1 cellular context compared by ENCODE assay signal in the genomic region with DNA sequence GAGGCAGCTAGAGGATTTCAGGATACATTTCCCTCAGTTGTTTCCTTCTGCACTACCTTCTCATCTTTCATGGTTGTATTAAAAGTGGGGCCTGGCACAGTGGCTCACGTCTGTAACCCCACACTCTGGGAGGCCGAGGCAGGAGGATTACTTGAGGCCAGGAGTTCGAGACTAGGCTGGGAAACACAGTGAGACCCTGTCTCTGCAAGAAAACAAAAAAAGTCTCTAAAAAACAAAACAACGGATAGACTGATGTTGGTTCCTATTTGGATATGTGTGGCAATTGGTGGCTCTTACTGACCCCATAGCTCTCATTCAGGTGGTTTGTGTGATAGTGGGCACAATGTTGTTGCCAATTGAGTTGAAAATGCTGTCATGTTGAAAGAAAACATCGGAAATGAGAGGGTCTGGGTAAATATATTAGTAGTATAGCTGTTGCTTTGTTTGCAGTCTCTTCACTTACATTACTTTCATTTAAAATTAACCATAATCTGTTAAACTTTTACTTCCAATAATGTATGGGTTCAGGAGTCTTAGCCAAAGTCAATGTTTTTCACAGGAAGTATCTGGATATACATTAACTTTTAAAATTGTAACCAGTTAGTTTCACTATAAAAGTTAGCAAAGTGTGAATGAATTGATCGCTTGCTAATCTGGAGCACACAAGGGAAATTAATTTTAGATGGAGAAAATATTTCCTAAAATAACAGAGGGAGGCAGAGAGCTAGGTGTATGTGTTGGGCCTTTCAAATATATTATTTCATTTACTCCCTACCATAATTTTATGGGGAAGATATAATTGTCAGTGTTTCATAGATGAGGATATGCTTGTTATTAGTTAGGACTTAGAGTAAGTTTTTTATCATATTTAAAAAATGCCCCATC.
TF ChIP-seq lines count a peak whose summit lies in the region.

No MANE protein-coding gene starts in this region.

TF ChIP-seq in HepG2, 621 proteins besides CTCF, POLR2A, EP300 and RAD21 (continued from another document and continues in another):
- no peak for TF ChIP-seq GLMP (CRISPR knock-in tag; IDR thresholded peaks at IDR 0.05; ENCODE audit: borderline replicate concordance)
- TF ChIP-seq ZBTB7B (CRISPR knock-in tag; IDR thresholded peaks at IDR 0.05), result peak; percentile 89
- TF ChIP-seq TRIM24 (CRISPR knock-in tag; IDR thresholded peaks at IDR 0.05), result no peak
- TF ChIP-seq GATAD1 (CRISPR knock-in tag; IDR thresholded peaks at IDR 0.05), result peak; percentile 13; the same call in 1 of the 2 replicates
- peak; percentile 79; the same call in 1 of the 2 replicates for TF ChIP-seq MEIS2 (CRISPR knock-in tag; IDR thresholded peaks at IDR 0.05)
- peak in 1 of 2 experiments; percentile 60; a peak in 2 of 4 replicates for TF ChIP-seq REST (IDR thresholded peaks at IDR 0.05; ENCODE audit: borderline replicate concordance in 1 of 2, low read depth in 1 of 2, low read length in 2 of 2)
- no peak for TF ChIP-seq NFYC (CRISPR knock-in tag; IDR thresholded peaks at IDR 0.05)
- peak; percentile 87 for TF ChIP-seq SMYD3 (CRISPR knock-in tag; IDR thresholded peaks at IDR 0.05)
- no peak for TF ChIP-seq BORCS8-MEF2B (CRISPR knock-in tag; IDR thresholded peaks at IDR 0.05)
- no peak for TF ChIP-seq ETV6 (CRISPR knock-in tag; conservative IDR thresholded peaks at IDR 0.05)
- TF ChIP-seq SIX4 (CRISPR knock-in tag; IDR thresholded peaks at IDR 0.05), result peak; percentile 60; the same call in 1 of the 2 replicates
- TF ChIP-seq GTF2F1 (IDR thresholded peaks at IDR 0.05; ENCODE audit: low read length), result no peak
- no peak for TF ChIP-seq AKAP8 (CRISPR knock-in tag; IDR thresholded peaks at IDR 0.05)
- peak; percentile 99 for TF ChIP-seq ZNF609 (CRISPR knock-in tag; IDR thresholded peaks at IDR 0.05; ENCODE audit: borderline replicate concordance)
- TF ChIP-seq, protein P1, sequence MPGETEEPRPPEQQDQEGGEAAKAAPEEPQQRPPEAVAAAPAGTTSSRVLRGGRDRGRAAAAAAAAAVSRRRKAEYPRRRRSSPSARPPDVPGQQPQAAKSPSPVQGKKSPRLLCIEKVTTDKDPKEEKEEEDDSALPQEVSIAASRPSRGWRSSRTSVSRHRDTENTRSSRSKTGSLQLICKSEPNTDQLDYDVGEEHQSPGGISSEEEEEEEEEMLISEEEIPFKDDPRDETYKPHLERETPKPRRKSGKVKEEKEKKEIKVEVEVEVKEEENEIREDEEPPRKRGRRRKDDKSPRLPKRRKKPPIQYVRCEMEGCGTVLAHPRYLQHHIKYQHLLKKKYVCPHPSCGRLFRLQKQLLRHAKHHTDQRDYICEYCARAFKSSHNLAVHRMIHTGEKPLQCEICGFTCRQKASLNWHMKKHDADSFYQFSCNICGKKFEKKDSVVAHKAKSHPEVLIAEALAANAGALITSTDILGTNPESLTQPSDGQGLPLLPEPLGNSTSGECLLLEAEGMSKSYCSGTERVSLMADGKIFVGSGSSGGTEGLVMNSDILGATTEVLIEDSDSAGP (CRISPR knock-in tag; IDR thresholded peaks at IDR 0.05; ENCODE audit: borderline replicate concordance), result no peak; the same call in 1 of the 2 replicates
- peak; percentile 88; the same call in 1 of the 2 replicates for TF ChIP-seq MBD4 (IDR thresholded peaks at IDR 0.05; ENCODE audit: borderline replicate concordance, low read length)
- peak; percentile 16; the same call in 1 of the 2 replicates for TF ChIP-seq EED (CRISPR knock-in tag; IDR thresholded peaks at IDR 0.05)
- TF ChIP-seq ZNF282 (IDR thresholded peaks at IDR 0.05; ENCODE audit: partially characterized antibody), result no peak
- TF ChIP-seq CREM (IDR thresholded peaks at IDR 0.05), result peak; percentile 83
- TF ChIP-seq CREM (CRISPR knock-in tag; IDR thresholded peaks at IDR 0.05), result no peak
- no peak for TF ChIP-seq ZFP62 (CRISPR knock-in tag; IDR thresholded peaks at IDR 0.05)
- no peak for TF ChIP-seq ZNF547 (CRISPR knock-in tag; IDR thresholded peaks at IDR 0.05)
- peak; percentile 92; the same call in 1 of the 2 replicates for TF ChIP-seq ZNF878 (CRISPR knock-in tag; IDR thresholded peaks at IDR 0.05)
- 0 out of 2 replicates have a peak, but pooled peaks have one; percentile 60 for TF ChIP-seq TBP (CRISPR knock-in tag; IDR thresholded peaks at IDR 0.05)
- TF ChIP-seq RXRA (CRISPR knock-in tag; IDR thresholded peaks at IDR 0.05), result no peak; the same call in 1 of the 2 replicates
- peak; percentile 0 for TF ChIP-seq IKZF4 (CRISPR knock-in tag; IDR thresholded peaks at IDR 0.05; ENCODE audit: borderline replicate concordance, low read depth, not compliant biosample characterization)
- TF ChIP-seq FOXJ3 (CRISPR knock-in tag; IDR thresholded peaks at IDR 0.05; ENCODE audit: borderline replicate concordance), result peak; percentile 96; the same call in 1 of the 2 replicates
- TF ChIP-seq ZFP90 (CRISPR knock-in tag; IDR thresholded peaks at IDR 0.05; ENCODE audit: borderline replicate concordance), result no peak
- TF ChIP-seq WIZ (CRISPR knock-in tag; IDR thresholded peaks at IDR 0.05), result no peak
- TF ChIP-seq, protein P2, sequence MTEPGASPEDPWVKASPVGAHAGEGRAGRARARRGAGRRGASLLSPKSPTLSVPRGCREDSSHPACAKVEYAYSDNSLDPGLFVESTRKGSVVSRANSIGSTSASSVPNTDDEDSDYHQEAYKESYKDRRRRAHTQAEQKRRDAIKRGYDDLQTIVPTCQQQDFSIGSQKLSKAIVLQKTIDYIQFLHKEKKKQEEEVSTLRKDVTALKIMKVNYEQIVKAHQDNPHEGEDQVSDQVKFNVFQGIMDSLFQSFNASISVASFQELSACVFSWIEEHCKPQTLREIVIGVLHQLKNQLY (CRISPR knock-in tag; IDR thresholded peaks at IDR 0.05), result no peak
- 0 out of 2 replicates have a peak, but pooled peaks have one; percentile 27 for TF ChIP-seq E2F1 (CRISPR knock-in tag; IDR thresholded peaks at IDR 0.05)
- TF ChIP-seq NKX3-1 (CRISPR knock-in tag; IDR thresholded peaks at IDR 0.05), result no peak; the same call in 1 of the 2 replicates
- no peak for TF ChIP-seq ZSCAN9 (CRISPR knock-in tag; IDR thresholded peaks at IDR 0.05; ENCODE audit: borderline replicate concordance)
- no peak for TF ChIP-seq ZNF280B (CRISPR knock-in tag; IDR thresholded peaks at IDR 0.05; ENCODE audit: borderline replicate concordance)
- TF ChIP-seq TEAD3 (CRISPR knock-in tag; optimal IDR thresholded peaks at IDR 0.05; ENCODE audit: borderline replicate concordance), result peak; percentile 76
- TF ChIP-seq PHB2 (IDR thresholded peaks at IDR 0.05; ENCODE audit: partially characterized antibody), result no peak
- no peak for TF ChIP-seq GABPA (IDR thresholded peaks at IDR 0.05; ENCODE audit: low read depth, low read length)
- TF ChIP-seq GABPA (CRISPR knock-in tag; IDR thresholded peaks at IDR 0.05; ENCODE audit: low read depth), result peak; percentile 26; the same call in 1 of the 2 replicates
- TF ChIP-seq MLLT10 (CRISPR knock-in tag; IDR thresholded peaks at IDR 0.05), result no peak
- TF ChIP-seq GTF3A (CRISPR knock-in tag; conservative IDR thresholded peaks at IDR 0.05), result no peak
- TF ChIP-seq JARID2 (CRISPR knock-in tag; IDR thresholded peaks at IDR 0.05; ENCODE audit: insufficient replicate concordance), result no peak
- 0 out of 2 replicates have a peak, but pooled peaks have one; percentile 80 for TF ChIP-seq ZNF33B (CRISPR knock-in tag; IDR thresholded peaks at IDR 0.05)
